In the genomic region with DNA sequence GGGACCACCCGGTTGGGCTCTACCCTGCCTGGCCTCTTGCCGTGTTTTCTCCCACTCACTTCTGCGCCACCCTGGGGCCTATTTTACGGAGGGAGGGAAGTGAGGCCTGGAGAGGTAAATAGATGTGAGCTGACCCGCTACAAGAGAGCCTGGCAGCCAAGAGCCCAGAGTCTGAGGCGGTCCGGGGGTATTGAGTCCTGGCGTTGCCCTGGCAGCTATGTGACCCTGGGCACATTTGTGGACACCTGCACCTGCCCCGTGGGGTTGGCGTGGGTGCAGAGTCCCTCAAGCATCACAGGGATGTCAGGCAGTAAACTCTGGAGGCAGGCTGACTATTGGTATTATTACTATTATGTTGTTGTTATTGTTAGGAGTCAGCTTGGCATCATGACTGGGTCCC, we compare ENCODE assay signal across 9 cellular contexts.
"Had no signal": no experiment of that assay in that cellular context is flagged by ENCODE, and none has a peak within 500 bp of the region (broad histone marks: within the 10 kb centered on the region; RNA-seq: fewer than 3 reads in every experiment).

No MANE protein-coding gene starts in this region.

- H2AFZ ChIP-seq: GM23248 had no signal

- H3K36me3 ChIP-seq: HAP-1 had no signal

- DNase-seq: GM23248, GOT3, H7, HFFc6, KBM-7 had no signal

- H3K9ac ChIP-seq: GM23248 had no signal

- H3K4me3 ChIP-seq: GM23248, HAP-1 had no signal

- H3K9me3 ChIP-seq: HAP-1 had no signal

- ATAC-seq: HCT116, HepG2 had no signal

- H3K27ac ChIP-seq: GM23248, HL-60 had no signal

- H3K4me1 ChIP-seq: HAP-1 had no signal
